ENCODE assay signal across 14 cellular contexts in the genomic region with DNA sequence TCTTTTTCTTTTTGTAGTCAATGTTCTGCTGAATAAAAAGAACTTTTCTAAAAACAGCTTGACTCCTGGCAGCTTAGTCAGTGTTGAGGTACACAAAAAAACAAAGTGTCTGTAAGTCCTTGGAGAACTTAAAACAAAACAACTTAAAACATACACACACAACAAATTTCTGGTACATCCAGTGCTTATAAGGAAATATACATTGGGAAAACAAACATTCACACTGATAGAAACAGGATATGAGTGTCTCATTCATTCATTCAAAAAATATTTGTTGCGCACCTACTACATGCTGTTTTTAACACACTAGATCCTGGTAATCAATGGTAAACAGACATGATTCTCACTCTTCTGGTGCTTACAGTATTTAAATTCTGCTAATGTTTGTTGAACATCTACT. TPM values are rescaled to one million over a fixed set of nuclear protein-coding genes. Genes with fewer than 3 reads are reported as not detected.
DNase-seq lines count a peak whose midpoint lies in the region; ATAC-seq and TF ChIP-seq lines count a peak whose summit lies in the region.
"Had no signal": no experiment of that assay in that cellular context is flagged by ENCODE, and none has a peak within 500 bp of the region (broad histone marks: within the 10 kb centered on the region; RNA-seq: fewer than 3 reads in every experiment).

No MANE protein-coding gene starts in this region.

- DNase-seq in HCEC 1CT = peak; percentile 58
- peak; percentile 34 for DNase-seq in RKO (ENCODE audit: low spot score)
- DNase-seq in epithelial cell of esophagus (ENCODE audit: low read depth) = peak; percentile 30
- no peak for DNase-seq in NCI-H1694 treated with DMSO at 0.1 percent for 48 hours (lab: John Stamatoyannopoulos, UW)
- DNase-seq in prostate gland (ENCODE audit: low spot score) = no peak
- no peak for DNase-seq in activated effector memory CD4-positive, alpha-beta T cell treated with Interleukin-2 at 50 U/mL for 16 hours
- DNase-seq in WTC11 (ENCODE audit: low spot score) = no peak
- DNase-seq: Calu3; CD4-positive, CD25-positive, alpha-beta regulatory T cell; DMS79; H9 had no signal

- no peaks in the 10 kb centered on the region for H3K27me3 ChIP-seq in neutrophil
- no peaks in the 10 kb centered on the region for H3K27me3 ChIP-seq in prostate gland (replicated peaks; ENCODE audit: insufficient read depth)

- H3K27me3 Mint-ChIP-seq in WTC11 (ENCODE audit: low read depth) = no peaks in the 10 kb centered on the region
- H3K27me3 Mint-ChIP-seq: CD4-positive, CD25-positive, alpha-beta regulatory T cell had no signal

- no peak overlapping the region for H3K4me3 ChIP-seq in epithelial cell of esophagus (ENCODE audit: low read length)
- peak overlapping the region in 1 of 2 experiments; percentile 2 for H3K4me3 ChIP-seq in neutrophil (ENCODE audit: low read depth in 1 of 2, low read length in 1 of 2)
- H3K4me3 ChIP-seq in prostate gland = no peak overlapping the region
- H3K4me3 ChIP-seq: A549, GM23338 had no signal

- intact Hi-C loops in prostate gland (cut with DNase I) = no loop called here

- no peak overlapping the region for H3K4me3 Mint-ChIP-seq in WTC11
- H3K4me3 Mint-ChIP-seq: CD4-positive, CD25-positive, alpha-beta regulatory T cell; GM23338; H9 had no signal

- no peak for TF ChIP-seq POLR2A in prostate gland (IDR thresholded peaks at IDR 0.05)

- H3K4me1 ChIP-seq in neutrophil (ENCODE audit: control insufficient read depth in 1 of 2, insufficient read depth in 1 of 2, low read depth in 1 of 2, low read length in 1 of 2) = peaks cover 72 to 73% of the 10 kb centered on the region in 2 experiments
- no peaks in the 10 kb centered on the region for H3K4me1 ChIP-seq in prostate gland (replicated peaks)

- H3K27ac Mint-ChIP-seq in WTC11 = no peak overlapping the region
- H3K27ac Mint-ChIP-seq: CD4-positive, CD25-positive, alpha-beta regulatory T cell; GM23338; H9 had no signal

- H3K36me3 ChIP-seq in neutrophil = no peaks in the 10 kb centered on the region
- H3K36me3 ChIP-seq in prostate gland = no peaks in the 10 kb centered on the region

- 0 out of 2 replicates have a peak, but pooled peaks cover under 1% of the 10 kb centered on the region for H3K36me3 Mint-ChIP-seq in WTC11
- H3K36me3 Mint-ChIP-seq: CD4-positive, CD25-positive, alpha-beta regulatory T cell had no signal

- WGBS in prostate gland = 93% methylated on average over 1 of the region's 1 CpG

- peaks cover 7% of the 10 kb centered on the region; the same call in 1 of the 2 replicates for H3K9me3 Mint-ChIP-seq in WTC11

- no peak for TF ChIP-seq CTCF in epithelial cell of esophagus (IDR thresholded peaks at IDR 0.05; ENCODE audit: insufficient read depth, low read depth, low read length, missing control alignments)
- TF ChIP-seq CTCF in neutrophil (IDR thresholded peaks at IDR 0.05) = no peak
- TF ChIP-seq CTCF in prostate gland (IDR thresholded peaks at IDR 0.05) = no peak
- no peak for TF ChIP-seq CTCF in WTC11 (IDR thresholded peaks at IDR 0.05)

- no peak for ATAC-seq in WTC11
- ATAC-seq: A549, GM23338 had no signal

- H3K4me1 Mint-ChIP-seq in WTC11 = no peaks in the 10 kb centered on the region
- H3K4me1 Mint-ChIP-seq: CD4-positive, CD25-positive, alpha-beta regulatory T cell; GM23338; H9 had no signal

- POLR2A ChIA-PET in WTC11 (lab: Charles Lee) = no interaction called here

- H3K9me3 ChIP-seq in neutrophil = no peaks in the 10 kb centered on the region
- H3K9me3 ChIP-seq in prostate gland = no peaks in the 10 kb centered on the region
- H3K9me3 ChIP-seq: A549 had no signal

- CTCF ChIA-PET in WTC11 (lab: Charles Lee) = interaction anchor here (0.6 kb wide), 1 partner anchor 148 kb away, joined by 5 read pairs; no protein-coding TSS in a partner anchor

- H3K27ac ChIP-seq in neutrophil = peak overlapping the region; percentile 94
- H3K27ac ChIP-seq in prostate gland = no peak overlapping the region
- H3K27ac ChIP-seq: A549 had no signal

TF ChIP-seq in WTC11, 78 proteins besides CTCF, POLR2A, EP300 and RAD21:
- no peak for TF ChIP-seq EMX1 (CRISPR knock-in tag; IDR thresholded peaks at IDR 0.05)
- TF ChIP-seq FOXP1 (CRISPR knock-in tag; IDR thresholded peaks at IDR 0.05; ENCODE audit: borderline replicate concordance) = no peak
- no peak for TF ChIP-seq CREB1 (CRISPR knock-in tag; IDR thresholded peaks at IDR 0.05)
- TF ChIP-seq ZNF263 (CRISPR knock-in tag; IDR thresholded peaks at IDR 0.05; ENCODE audit: low read depth) = no peak
- TF ChIP-seq CBFB (CRISPR knock-in tag; IDR thresholded peaks at IDR 0.05; ENCODE audit: low read depth) = no peak
- TF ChIP-seq JAZF1 (CRISPR knock-in tag; IDR thresholded peaks at IDR 0.05) = no peak
- TF ChIP-seq, protein P1, sequence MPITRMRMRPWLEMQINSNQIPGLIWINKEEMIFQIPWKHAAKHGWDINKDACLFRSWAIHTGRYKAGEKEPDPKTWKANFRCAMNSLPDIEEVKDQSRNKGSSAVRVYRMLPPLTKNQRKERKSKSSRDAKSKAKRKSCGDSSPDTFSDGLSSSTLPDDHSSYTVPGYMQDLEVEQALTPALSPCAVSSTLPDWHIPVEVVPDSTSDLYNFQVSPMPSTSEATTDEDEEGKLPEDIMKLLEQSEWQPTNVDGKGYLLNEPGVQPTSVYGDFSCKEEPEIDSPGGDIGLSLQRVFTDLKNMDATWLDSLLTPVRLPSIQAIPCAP (CRISPR knock-in tag; IDR thresholded peaks at IDR 0.05) = no peak
- TF ChIP-seq ZNF219 (CRISPR knock-in tag; IDR thresholded peaks at IDR 0.05; ENCODE audit: borderline replicate concordance) = no peak
- no peak for TF ChIP-seq RELA (CRISPR knock-in tag; IDR thresholded peaks at IDR 0.05; ENCODE audit: borderline replicate concordance)
- TF ChIP-seq ZNF671 (CRISPR knock-in tag; IDR thresholded peaks at IDR 0.05) = no peak
- TF ChIP-seq, protein P2, sequence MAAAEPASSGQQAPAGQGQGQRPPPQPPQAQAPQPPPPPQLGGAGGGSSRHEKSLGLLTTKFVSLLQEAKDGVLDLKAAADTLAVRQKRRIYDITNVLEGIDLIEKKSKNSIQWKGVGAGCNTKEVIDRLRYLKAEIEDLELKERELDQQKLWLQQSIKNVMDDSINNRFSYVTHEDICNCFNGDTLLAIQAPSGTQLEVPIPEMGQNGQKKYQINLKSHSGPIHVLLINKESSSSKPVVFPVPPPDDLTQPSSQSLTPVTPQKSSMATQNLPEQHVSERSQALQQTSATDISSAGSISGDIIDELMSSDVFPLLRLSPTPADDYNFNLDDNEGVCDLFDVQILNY (CRISPR knock-in tag; IDR thresholded peaks at IDR 0.05) = no peak
- TF ChIP-seq TCF7 (CRISPR knock-in tag; IDR thresholded peaks at IDR 0.05; ENCODE audit: low read depth) = no peak
- no peak for TF ChIP-seq NFE2L1 (CRISPR knock-in tag; IDR thresholded peaks at IDR 0.05)
- no peak for TF ChIP-seq SMAD3 (CRISPR knock-in tag; IDR thresholded peaks at IDR 0.05; ENCODE audit: borderline replicate concordance)
- no peak for TF ChIP-seq PRRX2 (CRISPR knock-in tag; IDR thresholded peaks at IDR 0.05)
- no peak for TF ChIP-seq ZNF416 (CRISPR knock-in tag; IDR thresholded peaks at IDR 0.05)
- TF ChIP-seq GABPB1 (CRISPR knock-in tag; IDR thresholded peaks at IDR 0.05) = no peak
- TF ChIP-seq ELF4 (CRISPR knock-in tag; IDR thresholded peaks at IDR 0.05; ENCODE audit: low read depth) = no peak
- TF ChIP-seq TEAD4 (CRISPR knock-in tag; IDR thresholded peaks at IDR 0.05) = no peak

RNA-seq across cellular contexts. Expression of a gene that starts 27.4 kb away (rescaled TPM):
- 10 to 100 TPM; 12.0 to 25.3 TPM for total RNA-seq in prostate gland
- total RNA-seq in WTC11 (2021) = 0.80 to 1.0 TPM (median 0.92 TPM) in 3 replicates

RNA-seq across cellular contexts. Expression of a gene that starts 51.5 kb away (rescaled TPM):
- total RNA-seq in prostate gland (10 to 100 TPM; 38.3 to 57.1 TPM), WTC11 (2021) (57.2 to 59.8 TPM (median 57.4 TPM) in 3 replicates)

Comparison
In these comparisons a context has a peak if more than half of its experiments do, and no peak if none do; other contexts are left out.
1. DNase-seq: peak in HCEC 1CT (single experiment), RKO (single experiment) and epithelial cell of esophagus (single experiment); none in NCI-H1694 treated with DMSO at 0.1 percent for 48 hours (single experiment), prostate gland (single experiment), activated effector memory CD4-positive, alpha-beta T cell treated with Interleukin-2 at 50 U/mL for 16 hours (single experiment) and WTC11 (single experiment).